14 cellular contexts compared by ENCODE assay signal in the genomic region with DNA sequence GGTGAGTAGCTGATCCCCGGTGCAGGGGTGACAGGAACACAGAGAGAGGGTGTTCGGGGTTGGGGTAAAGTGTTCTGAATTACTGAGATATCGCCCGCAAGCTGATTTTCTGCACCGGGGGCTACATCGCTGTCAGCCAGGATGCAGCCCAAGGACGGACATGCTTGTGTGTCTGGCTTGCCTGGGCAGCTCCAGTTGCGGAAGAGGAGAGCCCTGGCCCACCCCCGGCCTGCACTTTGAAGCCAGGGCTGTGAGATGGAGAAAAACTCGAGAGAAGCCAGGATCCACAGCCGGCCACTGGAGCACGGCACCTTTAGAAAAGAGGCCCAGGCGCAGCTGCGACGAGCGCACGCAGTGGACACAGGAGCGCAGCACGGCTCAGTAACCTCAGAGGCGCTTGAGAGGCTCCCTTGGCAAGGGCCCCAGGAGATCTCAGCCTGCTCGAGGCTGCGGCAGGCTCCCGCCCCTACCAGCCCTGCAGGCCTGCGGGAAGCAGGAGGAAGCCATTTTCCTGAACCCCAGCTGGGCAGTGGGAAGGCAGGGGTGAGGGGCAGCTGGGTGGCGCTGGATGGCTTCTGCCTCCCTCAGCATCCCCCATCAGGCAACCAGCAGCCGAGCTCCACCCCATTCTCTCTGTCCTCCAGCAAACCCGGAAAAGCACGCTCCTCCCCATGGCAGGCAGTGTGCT. TPM values are rescaled to one million over a fixed set of nuclear protein-coding genes. Genes with fewer than 3 reads are reported as not detected.
DNase-seq lines count a peak whose midpoint lies in the region; ATAC-seq and TF ChIP-seq lines count a peak whose summit lies in the region.
"Had no signal": no experiment of that assay in that cellular context is flagged by ENCODE, and none has a peak within 500 bp of the region (broad histone marks: within the 10 kb centered on the region; RNA-seq: fewer than 3 reads in every experiment).

No MANE protein-coding gene starts in this region.

- H3K9me3 ChIP-seq in stomach = no peaks in the 10 kb centered on the region
- H3K9me3 ChIP-seq: MG63 had no signal

- ATAC-seq in HG02852 (IDR thresholded peaks at IDR 0.05; ENCODE audit: unreplicated experiment) = no peak
- ATAC-seq: stimulated activated naive B cell treated with anti-CD40 and anti-IgM and Interleukin-4, amounts not matched to agents 10 μg/mL and 1 μg/mL and 100 μg/mL, for 72 hours had no signal

- no peak for TF ChIP-seq POLR2A in stomach (IDR thresholded peaks at IDR 0.05)

- no peaks in the 10 kb centered on the region for H3K27me3 ChIP-seq in stomach
- H3K27me3 ChIP-seq: MG63 had no signal

- peaks cover 20 to 38% (median 34%) of the 10 kb centered on the region in 4 donors for H3K4me1 ChIP-seq in stomach

- WGBS in stomach, 5 donors = 38 to 52% (median 41%) methylated on average over 22 to 28 of the region's 28 CpGs

- intact Hi-C loops in stomach (cut with DNase I; ENCODE audit: low total_unique reads) = no loop called here

- H3K4me3 ChIP-seq in stomach = no peak overlapping the region
- H3K4me3 ChIP-seq: MG63 had no signal

- peak overlapping the region in 2 of 5 donors; percentile 18 to 20 for H3K27ac ChIP-seq in stomach

- TF ChIP-seq EP300 in stomach (IDR thresholded peaks at IDR 0.05) = no peak

- TF ChIP-seq CTCF in stomach (IDR thresholded peaks at IDR 0.05) = no peak

- DNase-seq in NCI-H1436 (lab: John Stamatoyannopoulos, UW) = peak; percentile 40
- no peak for DNase-seq in NCI-H1436 treated with DMSO at 0.1 percent for 48 hours (lab: John Stamatoyannopoulos, UW)
- peak; percentile 11 for DNase-seq in RPMI8226
- DNase-seq in kidney tubule cell (ENCODE audit: low spot score) = peak; percentile 62
- peak; percentile 55 for DNase-seq in stomach
- DNase-seq in effector CD8-positive, alpha-beta T cell (lab: John Stamatoyannopoulos, UW) = no peak
- DNase-seq in dedifferentiated amniotic fluid mesenchymal stem cell (ENCODE audit: extremely low spot score) = no peak
- DNase-seq: cerebellar nuclear complex; foreskin melanocyte; GF-D8; MG63; stimulated activated naive B cell treated with anti-CD40 and anti-IgM and Interleukin-4, amounts not matched to agents 10 μg/mL and 1 μg/mL and 100 μg/mL, for 72 hours had no signal

- no peaks in the 10 kb centered on the region for H3K36me3 ChIP-seq in stomach
- H3K36me3 ChIP-seq: MG63 had no signal

RNA-seq across cellular contexts. Expression of gene C9orf50, which starts 59.2 kb away (rescaled TPM):
- not detected for total RNA-seq in stomach
- under 1 TPM in 1 of 3 donors, not detected in 2; 0.13 TPM for polyA plus RNA-seq in stomach
- total RNA-seq: RPMI7951 had no signal

Comparison
In these comparisons a context has a peak if more than half of its experiments do, and no peak if none do; other contexts are left out.
1. DNase-seq: peak in NCI-H1436 (single experiment), RPMI8226 (single experiment), kidney tubule cell (single experiment) and stomach (single experiment); none in NCI-H1436 treated with DMSO at 0.1 percent for 48 hours (single experiment), effector CD8-positive, alpha-beta T cell (single experiment) and dedifferentiated amniotic fluid mesenchymal stem cell (single experiment).